1 cellular context compared by ENCODE assay signal in the genomic region with DNA sequence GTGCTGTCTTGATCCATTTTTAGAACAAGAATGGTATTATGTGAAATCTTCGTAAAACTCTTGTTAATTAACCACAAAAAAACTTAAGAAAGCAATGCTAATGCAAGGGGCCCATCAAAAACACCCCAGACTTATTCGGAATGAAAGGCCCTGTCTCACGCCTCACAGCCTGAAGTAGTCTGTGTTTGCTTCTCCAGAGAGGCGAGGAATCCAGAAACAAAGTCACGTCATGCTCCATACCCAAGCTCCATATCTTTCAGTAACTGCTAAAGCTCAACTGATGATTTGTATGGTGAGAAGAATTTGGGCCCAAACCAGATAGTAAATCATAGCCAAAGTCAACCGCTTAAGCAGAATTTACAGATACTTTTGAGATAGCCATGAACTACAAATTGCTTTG.
TF ChIP-seq lines count a peak whose summit lies in the region.

No MANE protein-coding gene starts in this region.

TF ChIP-seq in WTC11, 78 proteins besides CTCF, POLR2A, EP300 and RAD21 (continued from another document):
- TF ChIP-seq, protein P1, sequence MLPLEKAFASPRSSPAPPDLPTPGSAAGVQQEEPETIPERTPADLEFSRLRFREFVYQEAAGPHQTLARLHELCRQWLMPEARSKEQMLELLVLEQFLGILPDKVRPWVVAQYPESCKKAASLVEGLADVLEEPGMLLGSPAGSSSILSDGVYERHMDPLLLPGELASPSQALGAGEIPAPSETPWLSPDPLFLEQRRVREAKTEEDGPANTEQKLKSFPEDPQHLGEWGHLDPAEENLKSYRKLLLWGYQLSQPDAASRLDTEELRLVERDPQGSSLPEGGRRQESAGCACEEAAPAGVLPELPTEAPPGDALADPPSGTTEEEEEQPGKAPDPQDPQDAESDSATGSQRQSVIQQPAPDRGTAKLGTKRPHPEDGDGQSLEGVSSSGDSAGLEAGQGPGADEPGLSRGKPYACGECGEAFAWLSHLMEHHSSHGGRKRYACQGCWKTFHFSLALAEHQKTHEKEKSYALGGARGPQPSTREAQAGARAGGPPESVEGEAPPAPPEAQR (CRISPR knock-in tag; IDR thresholded peaks at IDR 0.05): no peak
- TF ChIP-seq MYBL2 (CRISPR knock-in tag; IDR thresholded peaks at IDR 0.05) (no peak), MLX (CRISPR knock-in tag; IDR thresholded peaks at IDR 0.05) (no peak)
